In the genomic region with DNA sequence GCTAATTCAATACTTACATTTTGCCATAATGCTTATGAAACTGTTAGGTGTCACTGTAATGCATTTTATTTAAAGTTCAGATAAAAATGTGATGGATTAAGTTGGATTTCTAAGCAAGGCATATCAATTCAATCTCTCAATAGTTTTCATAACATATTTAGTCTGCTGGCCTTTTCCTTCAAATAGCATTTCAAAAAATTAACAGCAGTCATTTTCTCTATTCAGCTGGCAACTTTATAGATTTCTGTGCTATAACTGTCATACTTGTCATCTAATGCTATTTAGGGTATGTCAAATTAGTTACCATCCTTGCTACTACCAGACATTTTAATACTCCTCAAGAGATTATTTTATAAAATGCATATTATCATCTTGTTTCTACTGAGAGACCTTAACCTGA, we compare ENCODE assay signal across 19 cellular contexts. TPM values are rescaled to one million over a fixed set of nuclear protein-coding genes. Genes with fewer than 3 reads are reported as not detected.
DNase-seq lines count a peak whose midpoint lies in the region; TF ChIP-seq lines count a peak whose summit lies in the region.
"Had no signal": no experiment of that assay in that cellular context is flagged by ENCODE, and none has a peak within 500 bp of the region (broad histone marks: within the 10 kb centered on the region; RNA-seq: fewer than 3 reads in every experiment).

No MANE protein-coding gene starts in this region.

- peaks cover 29% of the 10 kb centered on the region for H3K4me1 ChIP-seq in endocrine pancreas (ENCODE audit: control insufficient read depth, insufficient read depth, low read length)
- H3K4me1 ChIP-seq in endodermal cell (ENCODE audit: control insufficient read depth, insufficient read depth, low read length): peaks cover 25% of the 10 kb centered on the region
- H3K4me1 ChIP-seq: BE2C had no signal

- peak; percentile 6 for DNase-seq in superior temporal gyrus (ENCODE audit: extremely low spot score)
- DNase-seq in SKM-1 treated with dmso at 0.1 percent for 144 hours (lab: John Stamatoyannopoulos, UW; ENCODE audit: unreplicated experiment): no peak
- no peak for DNase-seq in NCI-H226
- DNase-seq in endodermal cell: no peak
- DNase-seq: 8988T; ACHN; BE2C; C1 segment of cervical spinal cord; CD4-positive, alpha-beta memory T cell; CD4-positive, CD25-positive, alpha-beta regulatory T cell; CD8-positive, alpha-beta memory T cell; COR-L47; DMS79 treated with DMSO at 0.1 percent for 48 hours; GF-D8 had no signal

- peaks cover 0 to 4% (median 0%) of the 10 kb centered on the region in 5 experiments for H3K9me3 Mint-ChIP-seq in brain
- H3K9me3 Mint-ChIP-seq in endodermal cell: no peaks in the 10 kb centered on the region

- H3K27me3 ChIP-seq in endocrine pancreas (ENCODE audit: control insufficient read depth, insufficient read depth, low read length): no peaks in the 10 kb centered on the region
- H3K27me3 ChIP-seq in endodermal cell (ENCODE audit: control insufficient read depth, insufficient read depth, low read length, poor library complexity, severe bottlenecking): peaks cover 55% of the 10 kb centered on the region

- H3K36me3 ChIP-seq in endocrine pancreas (ENCODE audit: control insufficient read depth, insufficient read depth, low read length) (peaks cover 3% of the 10 kb centered on the region), endodermal cell (ENCODE audit: control insufficient read depth, insufficient read depth, low read length) (no peaks in the 10 kb centered on the region)
- H3K36me3 ChIP-seq: BE2C, BLaER1 had no signal

- H3K9me3 ChIP-seq in endocrine pancreas (ENCODE audit: control insufficient read depth, low read length) (no peaks in the 10 kb centered on the region), endodermal cell (ENCODE audit: control insufficient read depth, low read length) (no peaks in the 10 kb centered on the region)
- H3K9me3 ChIP-seq: BE2C had no signal

- H3K27ac Mint-ChIP-seq in brain (peak overlapping the region in 3 of 5 experiments; percentile 24 to 97 (median 39)), endodermal cell (no peak overlapping the region)
- H3K27ac Mint-ChIP-seq: CD14-positive monocyte; CD4-positive, alpha-beta memory T cell; CD4-positive, CD25-positive, alpha-beta regulatory T cell; CD8-positive, alpha-beta memory T cell had no signal

- no peak overlapping the region for H3K27ac ChIP-seq in endodermal cell (ENCODE audit: low read depth, low read length)
- H3K27ac ChIP-seq: BLaER1 had no signal

- H3K9ac ChIP-seq in endocrine pancreas (ENCODE audit: control insufficient read depth, insufficient read depth, low read length) (no peak overlapping the region), endodermal cell (ENCODE audit: extremely low read depth, low read length, poor library complexity, severe bottlenecking) (no peak overlapping the region)
- H3K9ac ChIP-seq: BLaER1 had no signal

- H3K4me3 Mint-ChIP-seq in brain (peak overlapping the region in 3 of 5 experiments; percentile 26 to 86 (median 28)), endodermal cell (no peak overlapping the region)
- H3K4me3 Mint-ChIP-seq: CD4-positive, alpha-beta memory T cell; CD8-positive, alpha-beta memory T cell had no signal

- peaks cover 63% of the 10 kb centered on the region for H3K27me3 Mint-ChIP-seq in brain
- H3K27me3 Mint-ChIP-seq in endodermal cell (ENCODE audit: insufficient read depth): peaks cover 2% of the 10 kb centered on the region

- H3K4me1 Mint-ChIP-seq in brain (peaks cover 69% of the 10 kb centered on the region), endodermal cell (peaks cover 31% of the 10 kb centered on the region)

- no peak for TF ChIP-seq CTCF in brain (conservative IDR thresholded peaks at IDR 0.05)
- TF ChIP-seq CTCF in endodermal cell (conservative IDR thresholded peaks at IDR 0.05): no peak

- H3K4me3 ChIP-seq in endocrine pancreas (ENCODE audit: control insufficient read depth, insufficient read depth, low read length) (peak overlapping the region; percentile 88), endodermal cell (ENCODE audit: low read length) (no peak overlapping the region)
- H3K4me3 ChIP-seq: BLaER1 had no signal

- H3K36me3 Mint-ChIP-seq in brain (peaks cover 43% of the 10 kb centered on the region), endodermal cell (ENCODE audit: low read depth) (no peaks in the 10 kb centered on the region)
- H3K36me3 Mint-ChIP-seq: CD4-positive, alpha-beta memory T cell; CD4-positive, CD25-positive, alpha-beta regulatory T cell; CD8-positive, alpha-beta memory T cell had no signal

RNA-seq across cellular contexts. Expression of a gene that starts 4.3 kb away (rescaled TPM):
- polyA plus RNA-seq in brain (ENCODE audit: insufficient read depth, low read depth, low replicate concordance): 87.6 TPM
- under 1 TPM in 1 of 2 donors, not detected in 1; 0.15 TPM for total RNA-seq in endodermal cell
- polyA plus RNA-seq in endodermal cell (2013, experiment 1 of 2): 1.9 TPM
- 2.5 TPM for polyA plus RNA-seq in endodermal cell (2013, experiment 2 of 2)
- total RNA-seq: CD4-positive, alpha-beta memory T cell; CD4-positive, CD25-positive, alpha-beta regulatory T cell; CD8-positive, alpha-beta memory T cell had no signal
- polyA plus RNA-seq: AG04450; CD14-positive monocyte; CD4-positive, alpha-beta memory T cell; CD4-positive, CD25-positive, alpha-beta regulatory T cell; CD8-positive, alpha-beta memory T cell had no signal
